In genomic region chr7:101948650-101949049, GRCh38 we compare ENCODE assay signal across 19 cellular contexts.
DNase-seq lines count a peak whose midpoint lies in the region; ATAC-seq and TF ChIP-seq lines count a peak whose summit lies in the region.
"Had no signal": no experiment of that assay in that cellular context is flagged by ENCODE, and none has a peak within 500 bp of the region (broad histone marks: within the 10 kb centered on the region; RNA-seq: fewer than 3 reads in every experiment).

No MANE protein-coding gene starts in this region.

- H3K9me1 ChIP-seq in IMR-90 (ENCODE audit: insufficient read depth, low read length) = peaks cover 21% of the 10 kb centered on the region

- POLR2A ChIA-PET in IMR-90 (lab: Charles Lee; ENCODE audit: unreplicated experiment) = no interaction called here

- H2BK5ac ChIP-seq in IMR-90 (ENCODE audit: low read depth, low read length, poor library complexity, severe bottlenecking) = no peak overlapping the region

- H3K4me3 Mint-ChIP-seq in chondrocyte (ENCODE audit: unreplicated experiment) = no peak overlapping the region
- H3K4me3 Mint-ChIP-seq: activated CD4-positive, alpha-beta T cell treated with anti-CD3 and anti-CD28 coated beads, Interleukin-2, amount 10 ng/mL, durations not matched to agents 24 days and 14 days; activated naive CD4-positive, alpha-beta T cell treated with anti-CD3 and anti-CD28 coated beads, Interleukin-2, amount 50 U/mL, for 24 hours; activated T-helper 1 cell treated with anti-CD3 and anti-CD28 coated beads, Interleukin-12 subunit alpha, Interleukin-12 subunit beta, Interleukin-2, Interleukin-4 antibody, amounts not matched to agents 30 ng/mL and 10 ng/mL and 1 ng/mL, durations not matched to agents 14 hours and 24 hours and 36 hours; natural killer cell treated with Interleukin-12 subunit alpha and Interleukin-12 subunit beta and Interleukin-15 and Interleukin-18, amount 100 ng/mL, for 72 hours; stimulated activated memory B cell treated with anti-CD40 and anti-IgM and Interleukin-4, amounts not matched to agents 10 μg/mL and 1 μg/mL and 100 μg/mL, for 72 hours had no signal

- peak overlapping the region; percentile 33 for H3K27ac Mint-ChIP-seq in chondrocyte (ENCODE audit: unreplicated experiment)
- H3K27ac Mint-ChIP-seq: activated CD4-positive, alpha-beta T cell treated with anti-CD3 and anti-CD28 coated beads, Interleukin-2, amount 10 ng/mL, durations not matched to agents 24 days and 14 days; activated naive CD4-positive, alpha-beta T cell treated with anti-CD3 and anti-CD28 coated beads, Interleukin-2, amount 50 U/mL, for 24 hours; activated T-helper 1 cell treated with anti-CD3 and anti-CD28 coated beads, Interleukin-12 subunit alpha, Interleukin-12 subunit beta, Interleukin-2, Interleukin-4 antibody, amounts not matched to agents 30 ng/mL and 10 ng/mL and 1 ng/mL, durations not matched to agents 14 hours and 24 hours and 36 hours; natural killer cell treated with Interleukin-12 subunit alpha and Interleukin-12 subunit beta and Interleukin-15 and Interleukin-18, amount 100 ng/mL, for 72 hours; stimulated activated memory B cell treated with anti-CD40 and anti-IgM and Interleukin-4, amounts not matched to agents 10 μg/mL and 1 μg/mL and 100 μg/mL, for 72 hours had no signal

- H3K9me3 ChIP-seq in IMR-90 (ENCODE audit: control insufficient read depth, insufficient read depth, low read length) (no peaks in the 10 kb centered on the region), right cardiac atrium (ENCODE audit: control insufficient read depth, low read length) (no peaks in the 10 kb centered on the region), stomach smooth muscle (ENCODE audit: control insufficient read depth in 2 of 2, low read length in 2 of 2) (no peaks in the 10 kb centered on the region)
- H3K9me3 ChIP-seq: ovary, testis had no signal

- no peak overlapping the region for H2AK9ac ChIP-seq in IMR-90 (replicated peaks; ENCODE audit: low read depth, low read length, poor library complexity)

- H3K9ac ChIP-seq in IMR-90 (ENCODE audit: low read depth, low read length) (no peak overlapping the region), stomach smooth muscle (ENCODE audit: low read length in 2 of 2) (peak overlapping the region in 1 of 2 donors; percentile 5)
- H3K9ac ChIP-seq: GM23248 had no signal

- intact Hi-C loops in IMR-90 (cut with micrococcal nuclease) (no loop called here), right cardiac atrium (cut with DNase I) (no loop called here)

- DNase-seq in IMR-90 = no peak
- no peak for DNase-seq in chondrocyte (ENCODE audit: low spot score)
- DNase-seq in right cardiac atrium = peak in 1 of 3 donors; percentile 59
- no peak for DNase-seq in SW480 (ENCODE audit: low spot score)
- no peak for DNase-seq in NCI-H82 treated with DMSO at 0.1 percent for 48 hours (lab: John Stamatoyannopoulos, UW; ENCODE audit: unreplicated experiment)
- no peak for DNase-seq in stimulated activated CD8-positive, alpha-beta memory T cell treated with anti-CD3 and anti-CD28 coated beads, Interleukin-4, amount 100 ng/mL, for 48 hours
- DNase-seq: activated CD4-positive, alpha-beta T cell treated with anti-CD3 and anti-CD28 coated beads, Interleukin-2, amount 10 ng/mL, durations not matched to agents 24 days and 14 days; effector memory CD4-positive, alpha-beta T cell; GM23248; NCI-H187; stimulated activated CD4-positive, alpha-beta T cell treated with anti-CD3 and anti-CD28 coated beads, Interleukin-2, amount 100 ng/mL, for 24 hours had no signal

- H2BK120ac ChIP-seq in IMR-90 (ENCODE audit: low read depth, low read length) = no peak overlapping the region; the same call in 1 of the 2 replicates

- CTCF ChIA-PET in IMR-90 (lab: Yijun Ruan, JAX) = no interaction called here

- H3K56ac ChIP-seq in IMR-90 (ENCODE audit: extremely low read depth, insufficient read depth, low read length) = no peak overlapping the region

- H2AFZ ChIP-seq in IMR-90 (replicated peaks; ENCODE audit: low read length, poor library complexity) = no peak overlapping the region
- H2AFZ ChIP-seq: GM23248 had no signal

- BruUV-seq in IMR-90 (replicated peaks; lab: Mats Ljungman, UMichigan) = no TSS peak

- no peak for TF ChIP-seq POLR2A in IMR-90 (IDR thresholded peaks at IDR 0.05; ENCODE audit: low read depth, low read length)

- no peak overlapping the region for H3K4me2 ChIP-seq in IMR-90 (ENCODE audit: low read depth, low read length)

- 0 out of 4 replicates have a peak overlapping the region, but pooled peaks of 1 of the 2 experiments have one; percentile 3 for H4K8ac ChIP-seq in IMR-90 (ENCODE audit: low read depth in 2 of 2, low read length in 2 of 2)

- H3K27me3 ChIP-seq in IMR-90 (ENCODE audit: control insufficient read depth, insufficient read depth, low read length) = no peaks in the 10 kb centered on the region
- H3K27me3 ChIP-seq in right cardiac atrium (ENCODE audit: control insufficient read depth, insufficient read depth) = no peaks in the 10 kb centered on the region
- no peaks in the 10 kb centered on the region for H3K27me3 ChIP-seq in stomach smooth muscle (ENCODE audit: control insufficient read depth in 1 of 2, insufficient read depth in 2 of 2, low read length in 2 of 2)
- H3K27me3 ChIP-seq: ovary, testis had no signal

- H2AK5ac ChIP-seq in IMR-90 (ENCODE audit: low read depth, low read length) = no peak overlapping the region; the same call in 1 of the 2 replicates

- peak overlapping the region; percentile 10; the same call in 1 of the 2 replicates for H4K91ac ChIP-seq in IMR-90 (ENCODE audit: insufficient read depth, low read depth, low read length)

- no peak overlapping the region for H3K23ac ChIP-seq in IMR-90 (ENCODE audit: low read depth, low read length)

- no peak overlapping the region for H3K18ac ChIP-seq in IMR-90 (ENCODE audit: low read depth, low read length)

- H3K4me1 Mint-ChIP-seq in chondrocyte (ENCODE audit: low read depth) = peaks cover 52% of the 10 kb centered on the region

- peaks cover 33 to 87% of the 10 kb centered on the region in 2 experiments for H3K79me1 ChIP-seq in IMR-90 (ENCODE audit: low read depth in 1 of 2, low read length in 2 of 2)

- 0 out of 3 replicates have a peak overlapping the region, but pooled peaks have one; percentile 48 for H2BK15ac ChIP-seq in IMR-90 (ENCODE audit: low read depth, low read length)

- in situ Hi-C loops in IMR-90 (cut with MboI; ENCODE audit: low sequenced_read_pairs) = no loop called here

- no peak for TF ChIP-seq RAD21 in IMR-90 (IDR thresholded peaks at IDR 0.05; ENCODE audit: low read length)

- H3K4ac ChIP-seq in IMR-90 (ENCODE audit: low read depth, low read length) = no peak overlapping the region

- peaks cover 15% of the 10 kb centered on the region for H3K4me1 ChIP-seq in IMR-90 (ENCODE audit: control insufficient read depth, insufficient read depth, low read length)
- H3K4me1 ChIP-seq in right cardiac atrium (ENCODE audit: control insufficient read depth, insufficient read depth, low read length) = peaks cover 10% of the 10 kb centered on the region
- peaks cover 69% of the 10 kb centered on the region for H3K4me1 ChIP-seq in stomach smooth muscle (ENCODE audit: control insufficient read depth, insufficient read depth, low read length)

- H3K14ac ChIP-seq in IMR-90 (replicated peaks; ENCODE audit: low read depth, low read length) = no peak overlapping the region

- peaks cover 14% of the 10 kb centered on the region for H4K20me1 ChIP-seq in IMR-90 (ENCODE audit: insufficient read depth, low read length)

- no peak overlapping the region for H3K27ac ChIP-seq in IMR-90 (ENCODE audit: insufficient read depth, low read length)
- H3K27ac ChIP-seq in right cardiac atrium (ENCODE audit: low read length) = peak overlapping the region; percentile 93
- peak overlapping the region; percentile 56 for H3K27ac ChIP-seq in stomach smooth muscle (ENCODE audit: low read length)
- H3K27ac ChIP-seq: GM23248, testis had no signal

- H3K36me3 Mint-ChIP-seq in chondrocyte (ENCODE audit: low read depth) = no peaks in the 10 kb centered on the region
- H3K36me3 Mint-ChIP-seq: natural killer cell treated with Interleukin-12 subunit alpha and Interleukin-12 subunit beta and Interleukin-15 and Interleukin-18, amount 100 ng/mL, for 72 hours had no signal

- H3K36me3 ChIP-seq in IMR-90 (ENCODE audit: control insufficient read depth, insufficient read depth, low read length) (no peaks in the 10 kb centered on the region), stomach smooth muscle (ENCODE audit: control insufficient read depth in 2 of 2, insufficient read depth in 2 of 2, low read length in 2 of 2) (no peaks in the 10 kb centered on the region)
- H3K36me3 ChIP-seq: ovary had no signal

- no peak for TF ChIP-seq CTCF in IMR-90 (conservative IDR thresholded peaks at IDR 0.05; ENCODE audit: low read depth, low read length)
- TF ChIP-seq CTCF in chondrocyte (IDR thresholded peaks at IDR 0.05) = no peak

- H4K5ac ChIP-seq in IMR-90 (ENCODE audit: low read depth, low read length) = no peak overlapping the region

- dilution Hi-C loops in IMR-90 (cut with HindIII; ENCODE audit: low sequenced_read_pairs, unreplicated experiment) = no loop called here

- ATAC-seq in IMR-90 (ENCODE audit: low read depth) = no peak
- peak; percentile 10 to 30 for ATAC-seq in right cardiac atrium
- ATAC-seq in HG02763 (IDR thresholded peaks at IDR 0.05; ENCODE audit: unreplicated experiment) = no peak
- ATAC-seq: natural killer cell treated with Interleukin-12 subunit alpha and Interleukin-12 subunit beta and Interleukin-15 and Interleukin-18, amount 100 ng/mL, for 72 hours; stimulated activated memory B cell treated with anti-CD40 and anti-IgM and Interleukin-4, amounts not matched to agents 10 μg/mL and 1 μg/mL and 100 μg/mL, for 72 hours had no signal

- WGBS in IMR-90 (ENCODE audit: extremely low coverage in 2 of 2, insufficient read length in 1 of 2), 2 experiments = 40% methylated on average over 1 of the region's 4 CpGs; no CpG with 5 or more reads in 1 of the 2 experiments
- WGBS in right cardiac atrium = 73% methylated on average over 4 of the region's 4 CpGs

- no peaks in the 10 kb centered on the region for H3K27me3 Mint-ChIP-seq in chondrocyte (ENCODE audit: low read depth)
- H3K27me3 Mint-ChIP-seq: activated CD4-positive, alpha-beta T cell treated with anti-CD3 and anti-CD28 coated beads, Interleukin-2, amount 10 ng/mL, durations not matched to agents 24 days and 14 days; activated naive CD4-positive, alpha-beta T cell treated with anti-CD3 and anti-CD28 coated beads, Interleukin-2, amount 50 U/mL, for 24 hours; natural killer cell treated with Interleukin-12 subunit alpha and Interleukin-12 subunit beta and Interleukin-15 and Interleukin-18, amount 100 ng/mL, for 72 hours; stimulated activated memory B cell treated with anti-CD40 and anti-IgM and Interleukin-4, amounts not matched to agents 10 μg/mL and 1 μg/mL and 100 μg/mL, for 72 hours had no signal

- no peaks in the 10 kb centered on the region for H3K9me3 Mint-ChIP-seq in chondrocyte (ENCODE audit: low read depth)
- H3K9me3 Mint-ChIP-seq: activated CD4-positive, alpha-beta T cell treated with anti-CD3 and anti-CD28 coated beads, Interleukin-2, amount 10 ng/mL, durations not matched to agents 24 days and 14 days; activated naive CD4-positive, alpha-beta T cell treated with anti-CD3 and anti-CD28 coated beads, Interleukin-2, amount 50 U/mL, for 24 hours; activated T-helper 1 cell treated with anti-CD3 and anti-CD28 coated beads, Interleukin-12 subunit alpha, Interleukin-12 subunit beta, Interleukin-2, Interleukin-4 antibody, amounts not matched to agents 30 ng/mL and 10 ng/mL and 1 ng/mL, durations not matched to agents 14 hours and 24 hours and 36 hours; natural killer cell treated with Interleukin-12 subunit alpha and Interleukin-12 subunit beta and Interleukin-15 and Interleukin-18, amount 100 ng/mL, for 72 hours; stimulated activated memory B cell treated with anti-CD40 and anti-IgM and Interleukin-4, amounts not matched to agents 10 μg/mL and 1 μg/mL and 100 μg/mL, for 72 hours had no signal

- no peak overlapping the region for H2BK20ac ChIP-seq in IMR-90 (ENCODE audit: low read depth, low read length)

- H3K4me3 ChIP-seq in IMR-90 (ENCODE audit: insufficient read depth, low read depth, low read length) (no peak overlapping the region), right cardiac atrium (ENCODE audit: low read length) (no peak overlapping the region), stomach smooth muscle (ENCODE audit: low read length in 2 of 2) (no peak overlapping the region)
- H3K4me3 ChIP-seq: GM23248, ovary, testis had no signal

Comparison
In these comparisons a context has a peak if more than half of its experiments do, and no peak if none do; other contexts are left out.
1. ATAC-seq: peak in right cardiac atrium (2 of 2); none in IMR-90 (single experiment) and HG02763 (single experiment).